In the genomic region with DNA sequence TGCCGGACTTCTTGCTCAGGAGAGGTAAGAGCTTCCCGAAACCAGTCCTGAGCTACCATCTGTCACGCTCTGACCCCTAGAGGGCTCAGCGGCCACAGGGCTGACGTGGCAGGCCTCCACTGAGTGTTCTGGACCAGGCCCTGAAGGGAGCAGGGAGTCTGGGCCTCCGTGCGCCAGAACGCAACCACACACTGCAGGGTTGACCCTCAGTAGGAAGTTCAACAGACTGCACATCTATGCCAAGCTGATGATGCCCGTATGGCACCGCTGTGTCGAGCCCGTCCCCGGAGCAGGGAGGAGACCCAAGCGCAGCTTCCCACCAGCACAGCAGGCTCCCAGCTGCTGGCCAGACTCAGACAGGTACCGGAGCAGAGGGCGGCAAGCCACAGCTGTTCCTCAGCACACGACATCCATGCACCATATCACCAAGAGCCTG, we compare ENCODE assay signal across 13 cellular contexts. TPM values are rescaled to one million over a fixed set of nuclear protein-coding genes. Genes with fewer than 3 reads are reported as not detected.
DNase-seq lines count a peak whose midpoint lies in the region; ATAC-seq and TF ChIP-seq lines count a peak whose summit lies in the region.
"Had no signal": no experiment of that assay in that cellular context is flagged by ENCODE, and none has a peak within 500 bp of the region (broad histone marks: within the 10 kb centered on the region; RNA-seq: fewer than 3 reads in every experiment).

No MANE protein-coding gene starts in this region.

- H3K36me3 Mint-ChIP-seq in activated B cell treated with CpG ODN at 0.5 μM for 24 hours (ENCODE audit: low read depth) = no peaks in the 10 kb centered on the region
- H3K36me3 Mint-ChIP-seq: memory B cell had no signal

- H3K27ac ChIP-seq in upper lobe of right lung = no peak overlapping the region
- no peak overlapping the region for H3K27ac ChIP-seq in gastroesophageal sphincter
- H3K27ac ChIP-seq: skin epidermis had no signal

- 80% methylated on average over 1 of the region's 17 CpGs; no CpG with 5 or more reads in 1 of the 2 donors for WGBS in gastroesophageal sphincter (ENCODE audit: low coverage in 1 of 2), 2 donors

- DNase-seq in activated effector memory CD4-positive, alpha-beta T cell treated with anti-CD3 and anti-CD28 coated beads, Interleukin-2, amount 50 U/mL, for 16 hours = peak; percentile 21
- DNase-seq in activated effector memory CD4-positive, alpha-beta T cell treated with Interleukin-2 at 50 U/mL for 16 hours = no peak
- peak; percentile 6 for DNase-seq in activated B cell treated with CpG ODN at 0.5 μM for 24 hours
- DNase-seq in left colon = peak; percentile 0 to 7
- DNase-seq in upper lobe of right lung = peak; percentile 38
- DNase-seq: activated gamma-delta T cell, GF-D8, MG63 had no signal

- no peak for TF ChIP-seq EP300 in gastroesophageal sphincter (IDR thresholded peaks at IDR 0.05)

- H3K36me3 ChIP-seq in upper lobe of right lung = no peaks in the 10 kb centered on the region
- H3K36me3 ChIP-seq in gastroesophageal sphincter = no peaks in the 10 kb centered on the region
- H3K36me3 ChIP-seq: MG63 had no signal

- peaks cover 8% of the 10 kb centered on the region for H3K4me1 Mint-ChIP-seq in activated B cell treated with CpG ODN at 0.5 μM for 24 hours

- TF ChIP-seq CTCF in activated B cell treated with CpG ODN at 0.5 μM for 24 hours (IDR thresholded peaks at IDR 0.05) (no peak), upper lobe of right lung (IDR thresholded peaks at IDR 0.05) (no peak), gastroesophageal sphincter (IDR thresholded peaks at IDR 0.05) (no peak)

- H3K4me1 ChIP-seq in upper lobe of right lung (peaks cover 4% of the 10 kb centered on the region), gastroesophageal sphincter (no peaks in the 10 kb centered on the region)

- TF ChIP-seq POLR2A in gastroesophageal sphincter (IDR thresholded peaks at IDR 0.05) = no peak

- ATAC-seq in activated B cell treated with CpG ODN at 0.5 μM for 24 hours (ENCODE audit: low read depth) (no peak), left colon (no peak), upper lobe of right lung (no peak), HG03095 (IDR thresholded peaks at IDR 0.05; ENCODE audit: unreplicated experiment) (no peak), gastroesophageal sphincter (no peak), HG03565 (IDR thresholded peaks at IDR 0.05; ENCODE audit: unreplicated experiment) (no peak)

- POLR2A ChIA-PET in activated B cell treated with CpG ODN at 0.5 μM for 24 hours (lab: Charles Lee) = no interaction called here

- CTCF ChIA-PET in activated B cell treated with CpG ODN at 0.5 μM for 24 hours (lab: Charles Lee) = no interaction called here

- no peak overlapping the region for H3K4me3 Mint-ChIP-seq in activated B cell treated with CpG ODN at 0.5 μM for 24 hours
- H3K4me3 Mint-ChIP-seq: memory B cell had no signal

- intact Hi-C loops in activated B cell treated with CpG ODN at 0.5 μM for 24 hours (cut with micrococcal nuclease) (no loop called here), left colon (cut with DNase I, micrococcal nuclease) (no loop called here), upper lobe of right lung (cut with DNase I) (no loop called here)

- H3K27me3 Mint-ChIP-seq in activated B cell treated with CpG ODN at 0.5 μM for 24 hours = peaks cover 10% of the 10 kb centered on the region

- no peak overlapping the region for H3K27ac Mint-ChIP-seq in activated B cell treated with CpG ODN at 0.5 μM for 24 hours
- H3K27ac Mint-ChIP-seq: memory B cell had no signal

- no peaks in the 10 kb centered on the region for H3K9me3 Mint-ChIP-seq in activated B cell treated with CpG ODN at 0.5 μM for 24 hours
- H3K9me3 Mint-ChIP-seq: memory B cell had no signal

- no peaks in the 10 kb centered on the region for H3K9me3 ChIP-seq in upper lobe of right lung
- H3K9me3 ChIP-seq in gastroesophageal sphincter = no peaks in the 10 kb centered on the region
- H3K9me3 ChIP-seq: MG63 had no signal

- H3K27me3 ChIP-seq in upper lobe of right lung = no peaks in the 10 kb centered on the region
- no peaks in the 10 kb centered on the region for H3K27me3 ChIP-seq in gastroesophageal sphincter
- H3K27me3 ChIP-seq: MG63 had no signal

- H3K4me3 ChIP-seq in upper lobe of right lung = no peak overlapping the region
- no peak overlapping the region for H3K4me3 ChIP-seq in gastroesophageal sphincter
- H3K4me3 ChIP-seq: MG63, skin epidermis had no signal

RNA-seq across cellular contexts. Expression of a gene that starts 39.2 kb away (rescaled TPM):
- 0.17 and 0.58 TPM in 2 replicates for total RNA-seq in activated B cell treated with CpG ODN at 0.5 μM for 24 hours
- under 1 TPM; 0.61 to 0.76 TPM for total RNA-seq in left colon
- total RNA-seq in upper lobe of right lung = 0.17 TPM
- total RNA-seq in gastroesophageal sphincter = 1 to 10 TPM in 2 of 4 donors, under 1 TPM in 2; 0.27 to 1.5 (median 0.81) TPM
